8 cellular contexts compared by ENCODE assay signal in genomic region chr7:99615989-99616358, GRCh38. TPM values are rescaled to one million over a fixed set of nuclear protein-coding genes. Genes with fewer than 3 reads are reported as not detected.
A peak's percentile ranks its signal among the peaks of the same experiment; 100 is the strongest.
DNase-seq lines count a peak whose midpoint lies in the region; ATAC-seq, FAIRE-seq and TF ChIP-seq lines count a peak whose summit lies in the region.

No MANE protein-coding gene starts in this region.

- H3K9ac ChIP-seq in OCI-LY1 (ENCODE audit: low read length) = peak overlapping the region; percentile 90; the same call in 1 of the 2 replicates

- no peaks in the 10 kb centered on the region for H4K20me1 ChIP-seq in OCI-LY1 (ENCODE audit: insufficient read depth, low read length)

- H3K27ac Mint-ChIP-seq in Caco-2 (ENCODE audit: unreplicated experiment) (peak overlapping the region; percentile 97), endothelial cell (ENCODE audit: unreplicated experiment) (no peak overlapping the region)

- WGBS in pancreas, 2 donors = 89 to 92% methylated on average over 5 of the region's 5 CpGs

- H3K36me3 ChIP-seq in Caco-2 (ENCODE audit: control insufficient read depth, insufficient read depth, low read length) = peaks cover 8% of the 10 kb centered on the region
- peaks cover 29% of the 10 kb centered on the region for H3K36me3 ChIP-seq in OCI-LY1 (ENCODE audit: insufficient read depth, low read length)
- peaks cover 0 to 22% (median 17%) of the 10 kb centered on the region in 3 donors for H3K36me3 ChIP-seq in pancreas

- H3K4me3 Mint-ChIP-seq in Caco-2 (ENCODE audit: unreplicated experiment) = peak overlapping the region; percentile 94
- peak overlapping the region; percentile 95 for H3K4me3 Mint-ChIP-seq in endothelial cell (ENCODE audit: unreplicated experiment)

- H3K27me3 ChIP-seq in Caco-2 (replicated peaks; ENCODE audit: control insufficient read depth, insufficient read depth, low read length) (no peaks in the 10 kb centered on the region), OCI-LY1 (ENCODE audit: insufficient read depth, low read length) (0 out of 2 replicates have a peak, but pooled peaks cover 3% of the 10 kb centered on the region), pancreas (no peaks in the 10 kb centered on the region)

- POLR2A ChIA-PET in Caco-2 (lab: Charles Lee) = interaction anchor here (0.7 to 1.6 kb wide), 6 partner anchors 63 to 214 kb away, joined by 3 to 5 read pairs (median 4); partner anchors contain the start of genes CYP3A5 and ZNF394

- no peak for ATAC-seq in pancreas

- H3K4me1 ChIP-seq in Caco-2 (no peaks in the 10 kb centered on the region; the same call in 1 of the 2 replicates), OCI-LY1 (ENCODE audit: insufficient read depth, low read length, severe bottlenecking) (peaks cover 17% of the 10 kb centered on the region), pancreas (peaks cover 0 to 8% (median 7%) of the 10 kb centered on the region in 3 donors)

- no peak for FAIRE-seq in pancreas (lab: Jason Lieb, UNC)

- peak overlapping the region; percentile 81 for H2AFZ ChIP-seq in OCI-LY1 (ENCODE audit: low read length)

- H3K27me3 Mint-ChIP-seq in Caco-2 (ENCODE audit: insufficient read depth, unreplicated experiment) (no peaks in the 10 kb centered on the region), endothelial cell (ENCODE audit: unreplicated experiment) (peaks cover 7% of the 10 kb centered on the region)

- H3F3A ChIP-seq in OCI-LY1 (ENCODE audit: insufficient read depth, low read length) = no peaks in the 10 kb centered on the region

- CTCF ChIA-PET in Caco-2 (lab: Charles Lee) = interaction anchor here (0.8 to 1.9 kb wide), 3 partner anchors 90 to 303 kb away, joined by 3 to 9 read pairs (median 4); partner anchors contain the start of gene TRIM4

- H3K36me3 Mint-ChIP-seq in Caco-2 (ENCODE audit: insufficient read depth, unreplicated experiment) (peaks cover 39% of the 10 kb centered on the region), endothelial cell (ENCODE audit: low read depth, unreplicated experiment) (peaks cover 25% of the 10 kb centered on the region)

- TSS peak; percentile 75 for BruUV-seq in Caco-2 (replicated peaks; lab: Mats Ljungman, UMichigan)

- DNase-seq in Caco-2 = no peak
- no peak for DNase-seq in endothelial cell (ENCODE audit: low spot score)
- no peak for DNase-seq in pancreas
- DNase-seq in NCI-H2171 treated with DMSO at 0.1 percent for 48 hours (lab: John Stamatoyannopoulos, UW) = no peak
- DNase-seq in SK-N-DZ (ENCODE audit: low spot score) = no peak
- DNase-seq in NCI-H82 (lab: John Stamatoyannopoulos, UW) = no peak
- DNase-seq in amygdala (lab: John Stamatoyannopoulos, UW) = no peak

- H3K4me1 Mint-ChIP-seq in Caco-2 (ENCODE audit: low read depth, unreplicated experiment) (peaks cover 21% of the 10 kb centered on the region), endothelial cell (ENCODE audit: unreplicated experiment) (peaks cover 22% of the 10 kb centered on the region)

- H3K9me2 ChIP-seq in OCI-LY1 (ENCODE audit: low read depth, low read length) = no peaks in the 10 kb centered on the region

- peak overlapping the region; percentile 69 for H3K4me3 ChIP-seq in Caco-2 (ENCODE audit: low read depth, low read length)
- peak overlapping the region; percentile 88 for H3K4me3 ChIP-seq in OCI-LY1 (ENCODE audit: low read depth, low read length, poor library complexity, severe bottlenecking)
- H3K4me3 ChIP-seq in pancreas = peak overlapping the region in 3 of 4 donors; percentile 87 to 98 (median 89)

- H3K27ac ChIP-seq in OCI-LY1 (ENCODE audit: low read depth, low read length, poor library complexity, severe bottlenecking) (no peak overlapping the region), pancreas (no peak overlapping the region)

- no peaks in the 10 kb centered on the region for H3K9me3 Mint-ChIP-seq in Caco-2 (ENCODE audit: unreplicated experiment)
- no peaks in the 10 kb centered on the region for H3K9me3 Mint-ChIP-seq in endothelial cell (ENCODE audit: unreplicated experiment)

- H3K9me3 ChIP-seq in Caco-2 (no peaks in the 10 kb centered on the region), OCI-LY1 (ENCODE audit: low read length) (no peaks in the 10 kb centered on the region), pancreas (no peaks in the 10 kb centered on the region)

- peak overlapping the region; percentile 91 for H3K4me2 ChIP-seq in OCI-LY1 (ENCODE audit: low read length)

- intact Hi-C loops in Caco-2 (cut with micrococcal nuclease; ENCODE audit: unreplicated experiment) = loop anchor here (1.0 kb wide), 2 partner anchors 64 to 91 kb away; partner anchors contain the start of gene FAM200A
- intact Hi-C loops in pancreas (cut with DNase I) = no loop called here

- 0 out of 2 replicates have a peak, but pooled peaks cover 5% of the 10 kb centered on the region for H3K79me2 ChIP-seq in OCI-LY1 (ENCODE audit: insufficient read depth, low read length)

- no peak for TF ChIP-seq CTCF in Caco-2 (IDR thresholded peaks at IDR 0.05; ENCODE audit: insufficient read depth in 1 of 2, low read depth in 1 of 2, low read length in 1 of 2, severe bottlenecking in 1 of 2, unreplicated experiment in 1 of 2)
- no peak for TF ChIP-seq CTCF in OCI-LY1 (IDR thresholded peaks at IDR 0.05; ENCODE audit: low read length)
- TF ChIP-seq CTCF in endothelial cell (IDR thresholded peaks at IDR 0.05; ENCODE audit: unreplicated experiment) = no peak
- no peak for TF ChIP-seq CTCF in pancreas (IDR thresholded peaks at IDR 0.05)

RNA-seq across cellular contexts. Expression of gene ZSCAN25, which starts 0.8 kb away (rescaled TPM):
- total RNA-seq in Caco-2 (2022) (21.2 and 22.3 TPM in 2 replicates), endothelial cell (ENCODE audit: unreplicated experiment) (23.8 TPM), pancreas (10 to 100 TPM in 1 of 6 donors, 1 to 10 TPM in 5; 7.4 to 12.8 (median 8.2) TPM)
- 1 to 10 TPM; 4.7 to 5.8 TPM for polyA plus RNA-seq in pancreas
- polyA plus RNA-seq in SK-N-DZ (2014; cell fraction: cytosol; rRNA removed) = 11.7 and 16.3 TPM in 2 replicates
- 16.5 and 21.4 TPM in 2 replicates for polyA plus RNA-seq in SK-N-DZ (2014; cell fraction: nucleus; rRNA removed)

RNA-seq across cellular contexts. Expression of gene TMEM225B, which starts 17.9 kb away (rescaled TPM):
- total RNA-seq in Caco-2 (2022) = 0.27 TPM in 1 of 2 replicates, not detected in the other
- 0.46 TPM for total RNA-seq in endothelial cell (ENCODE audit: unreplicated experiment)
- total RNA-seq in pancreas = 1 to 10 TPM in 1 of 6 donors, under 1 TPM in 5; 0.16 to 1.1 (median 0.48) TPM
- polyA plus RNA-seq in pancreas = 1 to 10 TPM; 1.2 to 1.5 TPM
- 0.18 and 2.8 TPM in 2 replicates for polyA plus RNA-seq in SK-N-DZ (2014; cell fraction: cytosol; rRNA removed)
- 0.57 TPM in 1 of 2 replicates, not detected in the other for polyA plus RNA-seq in SK-N-DZ (2014; cell fraction: nucleus; rRNA removed)

RNA-seq across cellular contexts. Expression of gene ZNF655, which starts 57.5 kb away (rescaled TPM):
- total RNA-seq in Caco-2 (2022) = 21.1 and 21.2 TPM in 2 replicates
- 36.3 TPM for total RNA-seq in endothelial cell (ENCODE audit: unreplicated experiment)
- 10 to 100 TPM; 23.2 to 41.8 (median 29.7) TPM for total RNA-seq in pancreas
- polyA plus RNA-seq in pancreas = 10 to 100 TPM; 42.8 to 45.2 TPM
- 54.5 and 66.1 TPM in 2 replicates for polyA plus RNA-seq in SK-N-DZ (2014; cell fraction: cytosol; rRNA removed)
- polyA plus RNA-seq in SK-N-DZ (2014; cell fraction: nucleus; rRNA removed) = 47.6 and 76.7 TPM in 2 replicates
